In genomic region chr18:49562481-49563129, GRCh38 we compare ENCODE assay signal across 8 cellular contexts. TPM values are rescaled to one million over a fixed set of nuclear protein-coding genes. Genes with fewer than 3 reads are reported as not detected.
DNase-seq lines count a peak whose midpoint lies in the region; ATAC-seq and TF ChIP-seq lines count a peak whose summit lies in the region.

No MANE protein-coding gene starts in this region.

- H2BK120ac ChIP-seq in mesendoderm (ENCODE audit: low read depth, low read length) = no peak overlapping the region

- H3K9me3 ChIP-seq in MM.1S (replicated peaks; ENCODE audit: insufficient read depth, low read length) = no peaks in the 10 kb centered on the region
- no peaks in the 10 kb centered on the region for H3K9me3 ChIP-seq in ectodermal cell (ENCODE audit: control insufficient read depth, low read length)

- peak overlapping the region; percentile 74; the same call in 1 of the 2 replicates for H3K4me2 ChIP-seq in MM.1S (ENCODE audit: low read depth, low read length)
- H3K4me2 ChIP-seq in mesendoderm (ENCODE audit: low read length) = peak overlapping the region; percentile 77

- H3K23ac ChIP-seq in mesendoderm (ENCODE audit: low read length) = no peak overlapping the region

- peak overlapping the region; percentile 80 for H3K56ac ChIP-seq in mesendoderm (ENCODE audit: low read length)

- DNase-seq in MM.1S (no peak), mesendoderm (peak; percentile 46), NCI-H187 (lab: John Stamatoyannopoulos, UW) (no peak)

- no peak overlapping the region for H3K9ac ChIP-seq in MM.1S (ENCODE audit: low read length)
- H3K9ac ChIP-seq in mesendoderm (ENCODE audit: low read length) = peak overlapping the region; percentile 66

- H3K79me1 ChIP-seq in mesendoderm (ENCODE audit: low read length) = peaks cover 2% of the 10 kb centered on the region

- peak overlapping the region; percentile 72 for H3K4me3 ChIP-seq in ACC112 (ENCODE audit: low read depth, low read length)
- H3K4me3 ChIP-seq in MM.1S (ENCODE audit: low read length) = no peak overlapping the region
- H3K4me3 ChIP-seq in ectodermal cell (ENCODE audit: insufficient read depth, low read depth, low read length) = peak overlapping the region; percentile 48
- H3K4me3 ChIP-seq in mesendoderm (ENCODE audit: low read length) = peak overlapping the region; percentile 65

- TF ChIP-seq CTCF in MM.1S (IDR thresholded peaks at IDR 0.05; ENCODE audit: low read length) = no peak

- H2BK5ac ChIP-seq in mesendoderm (ENCODE audit: low read length) = no peak overlapping the region

- no peak overlapping the region for H2BK15ac ChIP-seq in mesendoderm (replicated peaks; ENCODE audit: low read depth)

- peak overlapping the region; percentile 43 for H3K18ac ChIP-seq in mesendoderm (ENCODE audit: low read length)

- H3K27ac ChIP-seq in ACC112 (ENCODE audit: low read depth, low read length) (no peak overlapping the region), MM.1S (ENCODE audit: low read length) (no peak overlapping the region), ectodermal cell (ENCODE audit: insufficient read depth, low read depth, low read length, poor library complexity, severe bottlenecking) (no peak overlapping the region), mesendoderm (ENCODE audit: low read depth, low read length) (no peak overlapping the region)

- no peak overlapping the region for H4K8ac ChIP-seq in mesendoderm (ENCODE audit: low read depth, low read length)

- H2AFZ ChIP-seq in ACC112 (ENCODE audit: low read length, unreplicated experiment) (no peak overlapping the region), MM.1S (ENCODE audit: low read length) (no peak overlapping the region)

- H3K79me2 ChIP-seq in ACC112 (ENCODE audit: control insufficient read depth, insufficient read depth, low read length, unreplicated experiment) (no peaks in the 10 kb centered on the region), MM.1S (ENCODE audit: low read length) (no peaks in the 10 kb centered on the region), mesendoderm (ENCODE audit: control insufficient read depth, insufficient read depth, low read length) (peaks cover 12% of the 10 kb centered on the region)

- H3K27me3 ChIP-seq in ACC112 (ENCODE audit: insufficient read depth, low read length) (peaks cover 15% of the 10 kb centered on the region), MM.1S (replicated peaks; ENCODE audit: insufficient read depth, low read length) (peaks cover 26% of the 10 kb centered on the region), ectodermal cell (ENCODE audit: control insufficient read depth, insufficient read depth, low read length, poor library complexity, severe bottlenecking) (peaks cover 48% of the 10 kb centered on the region), mesendoderm (ENCODE audit: insufficient read depth, low read length, poor library complexity) (no peaks in the 10 kb centered on the region)

- no peak for ATAC-seq in GM18498 (IDR thresholded peaks at IDR 0.05; ENCODE audit: unreplicated experiment)
- no peak for ATAC-seq in HG03520 (IDR thresholded peaks at IDR 0.05; ENCODE audit: unreplicated experiment)
- ATAC-seq in HG03378 (IDR thresholded peaks at IDR 0.05; ENCODE audit: unreplicated experiment) = no peak

- H3K4ac ChIP-seq in mesendoderm (ENCODE audit: low read depth, low read length) = no peak overlapping the region

- no peak overlapping the region for H2AK5ac ChIP-seq in mesendoderm (ENCODE audit: low read length)

- no peaks in the 10 kb centered on the region for H4K20me1 ChIP-seq in MM.1S (ENCODE audit: insufficient read depth, low read length)

- WGBS in ectodermal cell, 2 experiments = 14 to 15% methylated on average over 11 of the region's 11 CpGs
- no CpG with 5 or more reads among the region's 11 CpGs for WGBS in mesendoderm (ENCODE audit: extremely low coverage, insufficient coverage, low lambda C conversion rate)

- no peaks in the 10 kb centered on the region for H3K9me2 ChIP-seq in MM.1S (replicated peaks; ENCODE audit: insufficient read depth, low read length)

- H4K5ac ChIP-seq in mesendoderm (ENCODE audit: low read length) = no peak overlapping the region

- no peaks in the 10 kb centered on the region for H3K36me3 ChIP-seq in ACC112 (ENCODE audit: insufficient read depth, low read length)
- H3K36me3 ChIP-seq in MM.1S (replicated peaks; ENCODE audit: insufficient read depth, low read length) = no peaks in the 10 kb centered on the region
- H3K36me3 ChIP-seq in ectodermal cell (ENCODE audit: control insufficient read depth, insufficient read depth, low read length) = no peaks in the 10 kb centered on the region
- peaks cover 3% of the 10 kb centered on the region for H3K36me3 ChIP-seq in mesendoderm (ENCODE audit: control insufficient read depth, insufficient read depth, low read length)

- no peaks in the 10 kb centered on the region for H3F3A ChIP-seq in MM.1S (ENCODE audit: insufficient read depth, low read length)

- H3K4me1 ChIP-seq in ACC112 (ENCODE audit: control insufficient read depth, insufficient read depth, low read length, unreplicated experiment) = peaks cover 17% of the 10 kb centered on the region
- peaks cover 13% of the 10 kb centered on the region for H3K4me1 ChIP-seq in MM.1S (ENCODE audit: low read length)
- peaks cover 29% of the 10 kb centered on the region for H3K4me1 ChIP-seq in ectodermal cell (ENCODE audit: control insufficient read depth, insufficient read depth, low read length)
- peaks cover 10% of the 10 kb centered on the region for H3K4me1 ChIP-seq in mesendoderm (ENCODE audit: control insufficient read depth, low read depth, low read length)

RNA-seq across cellular contexts. Expression of gene LIPG, which starts 0.7 kb away (rescaled TPM):
- polyA plus RNA-seq in ectodermal cell (2013, experiment 1 of 4) = 17.3 TPM
- 11.0 TPM for polyA plus RNA-seq in ectodermal cell (2013, experiment 2 of 4)
- 15.3 TPM for polyA plus RNA-seq in ectodermal cell (2013, experiment 3 of 4)
- 15.6 TPM for polyA plus RNA-seq in ectodermal cell (2013, experiment 4 of 4)
- polyA plus RNA-seq in mesendoderm (2013, experiment 1 of 2) = 13.0 TPM
- polyA plus RNA-seq in mesendoderm (2013, experiment 2 of 2) = 14.1 TPM
